Comparison of ENCODE assay signal across 9 cellular contexts in genomic region chr2:217886720-217887309, GRCh38.
DNase-seq lines count a peak whose midpoint lies in the region; ATAC-seq and TF ChIP-seq lines count a peak whose summit lies in the region.
"Had no signal": no experiment of that assay in that cellular context is flagged by ENCODE, and none has a peak within 500 bp of the region (broad histone marks: within the 10 kb centered on the region; RNA-seq: fewer than 3 reads in every experiment).

No MANE protein-coding gene starts in this region.

- H3K9ac ChIP-seq in Karpas-422 (ENCODE audit: low read length) = no peak overlapping the region

- no peaks in the 10 kb centered on the region for H4K20me1 ChIP-seq in Karpas-422 (ENCODE audit: insufficient read depth, low read depth, low read length)

- H3K4me3 ChIP-seq in Karpas-422 (ENCODE audit: low read length) (no peak overlapping the region), SJCRH30 (no peak overlapping the region), upper lobe of left lung (no peak overlapping the region)
- H3K4me3 ChIP-seq: skin epidermis had no signal

- no peaks in the 10 kb centered on the region for H3K36me3 Mint-ChIP-seq in activated naive CD4-positive, alpha-beta T cell treated with anti-CD3 and anti-CD28 coated beads for 36 hours (ENCODE audit: low read depth)
- no peaks in the 10 kb centered on the region for H3K36me3 Mint-ChIP-seq in progenitor cell of endocrine pancreas (ENCODE audit: insufficient read depth)

- TF ChIP-seq EP300 in upper lobe of left lung (IDR thresholded peaks at IDR 0.05) = no peak

- no peaks in the 10 kb centered on the region for H3K9me3 Mint-ChIP-seq in activated naive CD4-positive, alpha-beta T cell treated with anti-CD3 and anti-CD28 coated beads for 36 hours
- H3K9me3 Mint-ChIP-seq in progenitor cell of endocrine pancreas (ENCODE audit: low read depth) = no peaks in the 10 kb centered on the region

- H3K36me3 ChIP-seq in Karpas-422 (ENCODE audit: insufficient read depth, low read length) (no peaks in the 10 kb centered on the region), SJCRH30 (no peaks in the 10 kb centered on the region), upper lobe of left lung (peaks cover 57 to 98% (median 80%) of the 10 kb centered on the region in 4 donors)

- in situ Hi-C loops in GM13976 (cut with MboI; ENCODE audit: low sequenced_read_pairs, unreplicated experiment) = loop anchor here (25.0 kb wide), 1 partner anchor 100 kb away; no protein-coding TSS in a partner anchor

- H3K9me3 ChIP-seq in Karpas-422 (ENCODE audit: low read length) (no peaks in the 10 kb centered on the region), SJCRH30 (replicated peaks) (no peaks in the 10 kb centered on the region), upper lobe of left lung (no peaks in the 10 kb centered on the region)

- H3K4me1 Mint-ChIP-seq in activated naive CD4-positive, alpha-beta T cell treated with anti-CD3 and anti-CD28 coated beads for 36 hours (ENCODE audit: low read depth) = no peaks in the 10 kb centered on the region
- H3K4me1 Mint-ChIP-seq in progenitor cell of endocrine pancreas (ENCODE audit: low read depth) = no peaks in the 10 kb centered on the region

- ATAC-seq in upper lobe of left lung (ENCODE audit: low FRiP score in 2 of 2) = peak; percentile 66 to 72

- H3K9me2 ChIP-seq in Karpas-422 (replicated peaks; ENCODE audit: insufficient read depth, low read length) = no peaks in the 10 kb centered on the region

- TF ChIP-seq POLR2A in upper lobe of left lung (IDR thresholded peaks at IDR 0.05) = no peak

- peaks cover 4% of the 10 kb centered on the region for H3K4me1 ChIP-seq in Karpas-422 (ENCODE audit: low read length)
- no peaks in the 10 kb centered on the region for H3K4me1 ChIP-seq in SJCRH30
- H3K4me1 ChIP-seq in upper lobe of left lung = peaks cover 41 to 54% (median 46%) of the 10 kb centered on the region in 4 donors

- H3K27ac ChIP-seq in Karpas-422 (ENCODE audit: low read length) (no peak overlapping the region), SJCRH30 (no peak overlapping the region), upper lobe of left lung (peak overlapping the region in 3 of 4 donors; percentile 53 to 82 (median 71))

- no peak overlapping the region for H2AFZ ChIP-seq in Karpas-422 (ENCODE audit: low read length)

- DNase-seq in 8988T = peak; percentile 88
- peak; percentile 82 for DNase-seq in GM13976 (ENCODE audit: low spot score)
- peak; percentile 85 for DNase-seq in Karpas-422
- DNase-seq in SJCRH30 = peak; percentile 58 to 82
- DNase-seq in activated naive CD4-positive, alpha-beta T cell treated with anti-CD3 and anti-CD28 coated beads for 36 hours = peak; percentile 84
- peak; percentile 53 to 94 (median 86) for DNase-seq in head of caudate nucleus
- peak; percentile 67 for DNase-seq in progenitor cell of endocrine pancreas (ENCODE audit: low spot score, unreplicated experiment)
- DNase-seq in upper lobe of left lung = peak in 1 of 2 donors; percentile 69

- no peak overlapping the region for H3K4me3 Mint-ChIP-seq in activated naive CD4-positive, alpha-beta T cell treated with anti-CD3 and anti-CD28 coated beads for 36 hours
- H3K4me3 Mint-ChIP-seq in progenitor cell of endocrine pancreas (ENCODE audit: low read depth) = no peak overlapping the region

- no peaks in the 10 kb centered on the region for H3K27me3 ChIP-seq in Karpas-422 (ENCODE audit: low read length)
- H3K27me3 ChIP-seq in SJCRH30 = no peaks in the 10 kb centered on the region; the same call in 1 of the 2 replicates
- H3K27me3 ChIP-seq in upper lobe of left lung = no peaks in the 10 kb centered on the region

- no peaks in the 10 kb centered on the region for H3K79me2 ChIP-seq in Karpas-422 (ENCODE audit: low read length)

- CTCF ChIA-PET in activated naive CD4-positive, alpha-beta T cell treated with anti-CD3 and anti-CD28 coated beads for 36 hours (lab: Charles Lee) = interaction anchor here (0.6 to 9.3 kb wide), 24 partner anchors 9 to 174 kb away, joined by 3 to 231 read pairs (median 4); no protein-coding TSS in a partner anchor

- TF ChIP-seq CTCF in GM13976 (IDR thresholded peaks at IDR 0.05; ENCODE audit: borderline replicate concordance, control extremely low read depth, extremely low read depth, insufficient read depth, missing control alignments) (peak; percentile 64), progenitor cell of endocrine pancreas (IDR thresholded peaks at IDR 0.05; ENCODE audit: unreplicated experiment) (peak; percentile 81), upper lobe of left lung (IDR thresholded peaks at IDR 0.05) (peak; percentile 69 to 85 (median 76))

- H3K4me2 ChIP-seq in Karpas-422 (ENCODE audit: low read depth, low read length, poor library complexity, severe bottlenecking) = no peak overlapping the region

- no peak overlapping the region for H3K27ac Mint-ChIP-seq in activated naive CD4-positive, alpha-beta T cell treated with anti-CD3 and anti-CD28 coated beads for 36 hours
- no peak overlapping the region for H3K27ac Mint-ChIP-seq in progenitor cell of endocrine pancreas

- no peaks in the 10 kb centered on the region for H3K27me3 Mint-ChIP-seq in activated naive CD4-positive, alpha-beta T cell treated with anti-CD3 and anti-CD28 coated beads for 36 hours (ENCODE audit: low read depth)
- H3K27me3 Mint-ChIP-seq in progenitor cell of endocrine pancreas = peaks cover 3% of the 10 kb centered on the region

- intact Hi-C loops in activated naive CD4-positive, alpha-beta T cell treated with anti-CD3 and anti-CD28 coated beads for 36 hours (cut with micrococcal nuclease) = loop anchor here (1.0 to 2.0 kb wide), 5 partner anchors 98 to 181 kb away; no protein-coding TSS in a partner anchor
- intact Hi-C loops in head of caudate nucleus (cut with DNase I) = loop anchor here (2.0 to 5.0 kb wide), 2 partner anchors 98 to 100 kb away; no protein-coding TSS in a partner anchor

- WGBS in upper lobe of left lung, 2 donors = 30 to 40% methylated on average over 5 to 6 of the region's 6 CpGs

Comparison
In these comparisons a context has a peak if more than half of its experiments do, and no peak if none do; other contexts are left out.
1. H3K27ac ChIP-seq: peak in upper lobe of left lung (3 of 4); none in Karpas-422 (single experiment) and SJCRH30 (single experiment).
2. Peak in every context shown above with its lines, with median percentiles within 50 percentile points of each other: CTCF ChIP-seq.